Comparison of ENCODE assay signal across 8 cellular contexts in the genomic region with DNA sequence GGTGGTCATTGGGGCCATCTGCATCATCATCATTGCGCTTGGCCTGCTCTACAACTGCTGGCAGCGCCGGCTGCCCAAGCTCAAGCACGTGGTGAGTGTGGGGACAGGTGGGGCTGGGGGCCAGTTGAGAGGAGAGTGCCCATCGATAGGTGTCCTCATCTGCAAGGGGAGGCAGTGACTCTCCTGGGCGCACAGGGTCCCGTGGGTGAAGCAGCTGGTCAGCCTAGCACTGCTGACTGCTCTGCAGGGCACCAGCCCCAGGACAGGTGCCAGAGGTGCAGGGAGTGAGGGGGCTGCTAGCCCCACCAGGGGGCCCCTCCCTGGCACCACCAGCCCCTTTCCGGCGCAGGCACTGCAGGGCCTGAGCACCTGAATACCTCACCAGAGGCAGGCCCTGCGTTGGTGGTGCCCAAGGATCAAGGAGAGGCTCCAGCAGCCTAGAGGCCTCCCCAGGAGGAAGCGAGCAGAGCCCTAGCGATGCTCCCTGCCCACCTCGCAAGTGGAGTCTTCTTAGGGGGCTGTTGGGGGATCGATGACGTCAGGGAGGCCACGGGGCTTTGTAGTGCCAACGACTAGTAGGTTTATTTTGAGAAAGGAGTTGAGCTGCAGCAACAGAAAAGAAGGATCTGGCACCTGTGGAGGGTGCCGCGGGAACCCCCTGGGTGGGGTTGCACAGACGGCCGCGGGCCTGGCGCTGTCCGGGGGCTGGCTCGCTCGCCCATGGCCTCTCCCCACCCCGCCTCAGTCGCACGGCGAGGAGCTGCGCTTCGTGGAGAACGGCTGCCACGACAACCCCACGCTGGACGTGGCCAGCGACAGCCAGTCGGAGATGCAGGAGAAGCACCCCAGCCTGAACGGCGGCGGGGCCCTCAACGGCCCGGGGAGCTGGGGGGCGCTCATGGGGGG. TPM values are rescaled to one million over a fixed set of nuclear protein-coding genes. Genes with fewer than 3 reads are reported as not detected.
DNase-seq lines count a peak whose midpoint lies in the region; ATAC-seq and TF ChIP-seq lines count a peak whose summit lies in the region.

No MANE protein-coding gene starts in this region.

- TF ChIP-seq RAD21 in IMR-90 (IDR thresholded peaks at IDR 0.05; ENCODE audit: low read length) = no peak

- DNase-seq in CD4-positive, CD25-positive, alpha-beta regulatory T cell = peak; percentile 27 to 54 (median 33)
- DNase-seq in IMR-90 (no peak), fibroblast of the aortic adventitia (ENCODE audit: low read depth) (no peak), omental fat pad (ENCODE audit: low spot score) (peak; percentile 21), epidermal melanocyte (ENCODE audit: insufficient read length, low spot score) (no peak), UCSD-AML1 (lab: John Stamatoyannopoulos, UW; ENCODE audit: unreplicated experiment) (no peak)
- peak; percentile 58 for DNase-seq in activated T-cell treated with anti-CD3 and anti-CD28 coated beads, Interleukin-2, amount 50 U/mL, for 1 hour

- in situ Hi-C loops in IMR-90 (cut with MboI; ENCODE audit: low sequenced_read_pairs) = no loop called here

- H3K36me3 Mint-ChIP-seq in CD4-positive, CD25-positive, alpha-beta regulatory T cell = peaks cover 11% of the 10 kb centered on the region

- H3K27me3 ChIP-seq in CD4-positive, CD25-positive, alpha-beta regulatory T cell (ENCODE audit: control insufficient read depth, insufficient read depth, low read length) = no peaks in the 10 kb centered on the region
- H3K27me3 ChIP-seq in IMR-90 (ENCODE audit: control insufficient read depth, insufficient read depth, low read length) = no peaks in the 10 kb centered on the region

- no peak for TF ChIP-seq POLR2A in IMR-90 (IDR thresholded peaks at IDR 0.05; ENCODE audit: low read depth, low read length)

- H4K91ac ChIP-seq in IMR-90 (ENCODE audit: insufficient read depth, low read depth, low read length) = peak overlapping the region; percentile 73

- H3K79me1 ChIP-seq in IMR-90 (ENCODE audit: low read depth in 1 of 2, low read length in 2 of 2) = peaks cover 19 to 35% of the 10 kb centered on the region in 2 experiments

- H3K4me2 ChIP-seq in IMR-90 (ENCODE audit: low read depth, low read length) = peak overlapping the region; percentile 45

- H3K4me3 ChIP-seq in CD4-positive, CD25-positive, alpha-beta regulatory T cell (ENCODE audit: low read depth, low read length) = peak overlapping the region; percentile 53
- H3K4me3 ChIP-seq in IMR-90 (ENCODE audit: insufficient read depth, low read depth, low read length) (peak overlapping the region; percentile 71), fibroblast of the aortic adventitia (ENCODE audit: low read depth, low read length) (peak overlapping the region; percentile 74)

- H2BK5ac ChIP-seq in IMR-90 (ENCODE audit: low read depth, low read length, poor library complexity, severe bottlenecking) = peak overlapping the region; percentile 69

- POLR2A ChIA-PET in IMR-90 (lab: Charles Lee; ENCODE audit: unreplicated experiment) = no interaction called here

- H4K8ac ChIP-seq in IMR-90 (ENCODE audit: low read depth in 2 of 2, low read length in 2 of 2) = peak overlapping the region; percentile 95 to 99

- 6% methylated on average over 16 of the region's 44 CpGs; no CpG with 5 or more reads in 1 of the 2 experiments for WGBS in IMR-90 (ENCODE audit: extremely low coverage in 2 of 2, insufficient read length in 1 of 2), 2 experiments

- peak overlapping the region; percentile 52 for H3K56ac ChIP-seq in IMR-90 (ENCODE audit: extremely low read depth, insufficient read depth, low read length)

- H3K27me3 Mint-ChIP-seq in CD4-positive, CD25-positive, alpha-beta regulatory T cell = no peaks in the 10 kb centered on the region

- peak overlapping the region; percentile 76 for H3K18ac ChIP-seq in IMR-90 (ENCODE audit: low read depth, low read length)

- TF ChIP-seq CTCF in IMR-90 (conservative IDR thresholded peaks at IDR 0.05; ENCODE audit: low read depth, low read length) (no peak), fibroblast of the aortic adventitia (IDR thresholded peaks at IDR 0.05; ENCODE audit: insufficient read depth, low read length) (no peak), omental fat pad (IDR thresholded peaks at IDR 0.05) (no peak)

- peaks cover 0 to 1% (median 0%) of the 10 kb centered on the region in 7 donors for H3K9me3 Mint-ChIP-seq in CD4-positive, CD25-positive, alpha-beta regulatory T cell

- peaks cover 10% of the 10 kb centered on the region; the same call in 1 of the 2 replicates for H3K9me1 ChIP-seq in IMR-90 (ENCODE audit: insufficient read depth, low read length)

- H3K9me3 ChIP-seq in CD4-positive, CD25-positive, alpha-beta regulatory T cell (ENCODE audit: control insufficient read depth in 2 of 2, low read length in 2 of 2) = no peaks in the 10 kb centered on the region
- no peaks in the 10 kb centered on the region for H3K9me3 ChIP-seq in IMR-90 (ENCODE audit: control insufficient read depth, insufficient read depth, low read length)

- peaks cover 35% of the 10 kb centered on the region for H3K4me1 ChIP-seq in CD4-positive, CD25-positive, alpha-beta regulatory T cell (ENCODE audit: control insufficient read depth, insufficient read depth, low read length, poor library complexity, severe bottlenecking)
- H3K4me1 ChIP-seq in IMR-90 (ENCODE audit: control insufficient read depth, insufficient read depth, low read length) = peaks cover 10% of the 10 kb centered on the region

- H2BK20ac ChIP-seq in IMR-90 (ENCODE audit: low read depth, low read length) = no peak overlapping the region

- peak overlapping the region; percentile 98 for H3K14ac ChIP-seq in IMR-90 (replicated peaks; ENCODE audit: low read depth, low read length)

- CTCF ChIA-PET in IMR-90 (lab: Yijun Ruan, JAX) = interaction anchor here (0.5 kb wide), 1 partner anchor 465 kb away, joined by 3 read pairs; no protein-coding TSS in a partner anchor

- BruUV-seq in IMR-90 (replicated peaks; lab: Mats Ljungman, UMichigan) = no TSS peak

- peak overlapping the region; percentile 98 for H2AK5ac ChIP-seq in IMR-90 (ENCODE audit: low read depth, low read length)

- peak overlapping the region; percentile 89 to 93 (median 93) for H3K4me3 Mint-ChIP-seq in CD4-positive, CD25-positive, alpha-beta regulatory T cell

- H3K36me3 ChIP-seq in CD4-positive, CD25-positive, alpha-beta regulatory T cell (ENCODE audit: control insufficient read depth, insufficient read depth, low read length) = peaks cover 6% of the 10 kb centered on the region
- H3K36me3 ChIP-seq in IMR-90 (ENCODE audit: control insufficient read depth, insufficient read depth, low read length) = peaks cover 7% of the 10 kb centered on the region; the same call in 1 of the 2 replicates

- H3K27ac ChIP-seq in CD4-positive, CD25-positive, alpha-beta regulatory T cell (ENCODE audit: insufficient read depth, low read length, poor library complexity, severe bottlenecking) = peak overlapping the region; percentile 86
- peak overlapping the region; percentile 91 for H3K27ac ChIP-seq in IMR-90 (ENCODE audit: insufficient read depth, low read length)

- peak in 1 of 2 donors; percentile 1 for ATAC-seq in CD4-positive, CD25-positive, alpha-beta regulatory T cell (ENCODE audit: low read depth in 2 of 2)
- ATAC-seq in GM21360 (IDR thresholded peaks at IDR 0.05; ENCODE audit: unreplicated experiment) (peak; percentile 13), IMR-90 (ENCODE audit: low read depth) (peak; percentile 12), omental fat pad (ENCODE audit: low FRiP score) (peak; percentile 8)

- H3K23ac ChIP-seq in IMR-90 (ENCODE audit: low read depth, low read length) = peak overlapping the region; percentile 97

- H3K4ac ChIP-seq in IMR-90 (ENCODE audit: low read depth, low read length) = peak overlapping the region; percentile 95

- dilution Hi-C loops in IMR-90 (cut with HindIII; ENCODE audit: low sequenced_read_pairs, unreplicated experiment) = no loop called here

- peak overlapping the region; percentile 83 for H4K5ac ChIP-seq in IMR-90 (ENCODE audit: low read depth, low read length)

- H4K20me1 ChIP-seq in IMR-90 (ENCODE audit: insufficient read depth, low read length) = no peaks in the 10 kb centered on the region; the same call in none of the 2 replicates

- H3K4me1 Mint-ChIP-seq in CD4-positive, CD25-positive, alpha-beta regulatory T cell = peaks cover 0 to 37% (median 13%) of the 10 kb centered on the region in 4 donors

- intact Hi-C loops in IMR-90 (cut with micrococcal nuclease) = loop anchor here (1.0 kb wide), 1 partner anchor 11 kb away; no protein-coding TSS in a partner anchor

- peak overlapping the region; percentile 100 for H2AK9ac ChIP-seq in IMR-90 (replicated peaks; ENCODE audit: low read depth, low read length, poor library complexity)

- H2BK15ac ChIP-seq in IMR-90 (ENCODE audit: low read depth, low read length) = no peak overlapping the region; the same call in 2 of the 3 replicates

- H2AFZ ChIP-seq in IMR-90 (replicated peaks; ENCODE audit: low read length, poor library complexity) = peak overlapping the region; percentile 91

- H3K9ac ChIP-seq in IMR-90 (ENCODE audit: low read depth, low read length) = peak overlapping the region; percentile 95

- peak overlapping the region; percentile 68 for H2BK120ac ChIP-seq in IMR-90 (ENCODE audit: low read depth, low read length)

- H3K27ac Mint-ChIP-seq in CD4-positive, CD25-positive, alpha-beta regulatory T cell = peak overlapping the region; percentile 95 to 98 (median 97)

TF ChIP-seq in IMR-90, 13 proteins besides CTCF, POLR2A, EP300 and RAD21:
- TF ChIP-seq MAZ (IDR thresholded peaks at IDR 0.05; ENCODE audit: borderline replicate concordance, low read depth, low read length) = peak; percentile 38; the same call in 1 of the 2 replicates
- TF ChIP-seq MXI1 (IDR thresholded peaks at IDR 0.05; ENCODE audit: borderline replicate concordance, low read depth, low read length) = no peak
TF ChIP-seq in IMR-90: peak in this region for 1.

RNA-seq across cellular contexts. Expression of gene ABTB1, which starts 1.0 kb away (rescaled TPM):
- 130 TPM for total RNA-seq in CD4-positive, CD25-positive, alpha-beta regulatory T cell
- polyA plus RNA-seq in CD4-positive, CD25-positive, alpha-beta regulatory T cell = 100 to 1,000 TPM; 120 to 129 (median 121) TPM
- total RNA-seq in IMR-90 (2012; rRNA removed) = 3.2 and 3.3 TPM in 2 replicates
- 23.0 and 25.3 TPM in 2 replicates for polyA plus RNA-seq in IMR-90 (2012; rRNA removed)
- 18.6 and 29.2 TPM in 2 replicates for polyA plus RNA-seq in IMR-90 (2012; cell fraction: cytosol; rRNA removed)
- 139 and 305 TPM in 2 replicates for polyA plus RNA-seq in IMR-90 (2012; cell fraction: nucleus; rRNA removed; ENCODE audit: low replicate concordance)
- 8.2 and 19.5 TPM in 2 replicates for total RNA-seq in fibroblast of the aortic adventitia (ENCODE audit: low replicate concordance)
- 100 to 1,000 TPM in 1 of 4 donors, 10 to 100 TPM in 3; 19.5 to 114 (median 28.7) TPM for total RNA-seq in omental fat pad

RNA-seq across cellular contexts. Expression of gene PODXL2, which starts 42.8 kb away (rescaled TPM):
- total RNA-seq in CD4-positive, CD25-positive, alpha-beta regulatory T cell = 1.7 TPM
- 1 to 10 TPM in 3 of 4 donors, under 1 TPM in 1; 0.87 to 3.1 (median 2.1) TPM for polyA plus RNA-seq in CD4-positive, CD25-positive, alpha-beta regulatory T cell
- 1.6 and 1.7 TPM in 2 replicates for total RNA-seq in IMR-90 (2012; rRNA removed)
- polyA plus RNA-seq in IMR-90 (2012; rRNA removed) = 5.4 and 5.8 TPM in 2 replicates
- polyA plus RNA-seq in IMR-90 (2012; cell fraction: cytosol; rRNA removed) = 2.9 and 6.6 TPM in 2 replicates
- polyA plus RNA-seq in IMR-90 (2012; cell fraction: nucleus; rRNA removed; ENCODE audit: low replicate concordance) = 2.4 and 3.5 TPM in 2 replicates
- 1.3 and 3.4 TPM in 2 replicates for total RNA-seq in fibroblast of the aortic adventitia (ENCODE audit: low replicate concordance)
- total RNA-seq in omental fat pad = 1 to 10 TPM; 1.7 to 6.3 (median 2.9) TPM

Comparison
In these comparisons a context has a peak if more than half of its experiments do, and no peak if none do; other contexts are left out.
1. DNase-seq: peak in CD4-positive, CD25-positive, alpha-beta regulatory T cell (3 of 3), activated T-cell treated with anti-CD3 and anti-CD28 coated beads, Interleukin-2, amount 50 U/mL, for 1 hour (single experiment) and omental fat pad (single experiment); none in IMR-90 (single experiment), fibroblast of the aortic adventitia (single experiment), epidermal melanocyte (single experiment) and UCSD-AML1 (single experiment).
2. Peak in every context shown above with its lines, with median percentiles within 50 percentile points of each other: H3K4me3 ChIP-seq.